In genomic region chr9:136623016-136623848, GRCh38 we compare ENCODE assay signal across 15 cellular contexts. TPM values are rescaled to one million over a fixed set of nuclear protein-coding genes. Genes with fewer than 3 reads are reported as not detected.
DNase-seq lines count a peak whose midpoint lies in the region; ATAC-seq lines count a peak whose summit lies in the region.
"Had no signal": no experiment of that assay in that cellular context is flagged by ENCODE, and none has a peak within 500 bp of the region (broad histone marks: within the 10 kb centered on the region; RNA-seq: fewer than 3 reads in every experiment).

No MANE protein-coding gene starts in this region.

- H2BK12ac ChIP-seq in neuronal stem cell (ENCODE audit: low read length): peak overlapping the region; percentile 75

- H4K91ac ChIP-seq in neuronal stem cell (ENCODE audit: low read depth, low read length, poor library complexity): peak overlapping the region; percentile 86

- H3K4me3 ChIP-seq in BLaER1 treated with 17β-estradiol and CSF1 and Interleukin-3, amounts not matched to agents 10 nM and 100 nM: peak overlapping the region in 1 of 10 experiments; percentile 25; a peak in 2 of 20 replicates
- H3K4me3 ChIP-seq in neuronal stem cell (ENCODE audit: low read length in 2 of 2): no peak overlapping the region
- H3K4me3 ChIP-seq: neural progenitor cell had no signal

- peaks cover 82 to 100% (median 99%) of the 10 kb centered on the region in 10 experiments for H3K4me1 ChIP-seq in BLaER1 treated with 17β-estradiol and CSF1 and Interleukin-3, amounts not matched to agents 10 nM and 100 nM
- H3K4me1 ChIP-seq in neuronal stem cell (ENCODE audit: control insufficient read depth in 2 of 2, insufficient read depth in 1 of 2, low read depth in 1 of 2, low read length in 2 of 2): peaks cover 17 to 41% of the 10 kb centered on the region in 2 donors

- peak overlapping the region; percentile 88 for H3K18ac ChIP-seq in neuronal stem cell (ENCODE audit: low read length)

- peak overlapping the region in 9 of 11 experiments; percentile 32 to 85 (median 76); a peak in 18 of 22 replicates for H3K27ac ChIP-seq in BLaER1 treated with 17β-estradiol and CSF1 and Interleukin-3, amounts not matched to agents 10 nM and 100 nM
- peak overlapping the region; percentile 14 for H3K27ac ChIP-seq in KOPT-K1 (ENCODE audit: low read depth, low read length, poor library complexity, severe bottlenecking)
- H3K27ac ChIP-seq in neuronal stem cell (replicated peaks; ENCODE audit: low read length): no peak overlapping the region
- H3K27ac ChIP-seq: neural progenitor cell had no signal

- no peak overlapping the region for H2AFZ ChIP-seq in neuronal stem cell (ENCODE audit: low read length)
- H2AFZ ChIP-seq: neural progenitor cell had no signal

- peaks cover 0 to 19% (median 0%) of the 10 kb centered on the region in 11 experiments; a peak in 4 of 22 replicates for H4K20me1 ChIP-seq in BLaER1 treated with 17β-estradiol and CSF1 and Interleukin-3, amounts not matched to agents 10 nM and 100 nM

- peaks cover 53% of the 10 kb centered on the region for H3K4me1 Mint-ChIP-seq in dendritic cell treated with granulocyte-macrophage colony-stimulating factor and Interleukin-4, amounts not matched to agents 40 ng/mL and 50 ng/mL, for 4 days (ENCODE audit: low read depth)
- peaks cover 30 to 42% of the 10 kb centered on the region in 2 donors for H3K4me1 Mint-ChIP-seq in stimulated activated naive B cell treated with anti-CD40 and anti-IgM and Interleukin-4, amounts not matched to agents 10 μg/mL and 1 μg/mL and 100 μg/mL, for 72 hours

- no peak overlapping the region for H3K14ac ChIP-seq in neuronal stem cell (ENCODE audit: low read length)

- no peaks in the 10 kb centered on the region for H3K36me3 Mint-ChIP-seq in dendritic cell treated with granulocyte-macrophage colony-stimulating factor and Interleukin-4, amounts not matched to agents 40 ng/mL and 50 ng/mL, for 4 days (ENCODE audit: low read depth)
- H3K36me3 Mint-ChIP-seq in stimulated activated naive B cell treated with anti-CD40 and anti-IgM and Interleukin-4, amounts not matched to agents 10 μg/mL and 1 μg/mL and 100 μg/mL, for 72 hours: no peaks in the 10 kb centered on the region
- H3K36me3 Mint-ChIP-seq: neural progenitor cell had no signal

- H3K36me3 ChIP-seq in BLaER1 treated with 17β-estradiol and CSF1 and Interleukin-3, amounts not matched to agents 10 nM and 100 nM: no peaks in the 10 kb centered on the region
- no peaks in the 10 kb centered on the region for H3K36me3 ChIP-seq in KOPT-K1 (ENCODE audit: insufficient read depth, low read length)
- H3K36me3 ChIP-seq in neuronal stem cell (replicated peaks in 1 of 2; ENCODE audit: control insufficient read depth in 2 of 2, insufficient read depth in 2 of 2, low read length in 2 of 2): no peaks in the 10 kb centered on the region
- H3K36me3 ChIP-seq: neural progenitor cell had no signal

- H3K4ac ChIP-seq in neuronal stem cell (ENCODE audit: low read length): peak overlapping the region; percentile 66

- no CpG with 5 or more reads among the region's 19 CpGs for WGBS in neuronal stem cell (ENCODE audit: extremely low coverage in 2 of 2, insufficient read length in 2 of 2, insufficient replicate concordance in 1 of 2), 2 donors

- H2AK5ac ChIP-seq in neuronal stem cell (ENCODE audit: low read depth, low read length): peak overlapping the region; percentile 100

- peak overlapping the region; percentile 57 for H3K27ac Mint-ChIP-seq in dendritic cell treated with granulocyte-macrophage colony-stimulating factor and Interleukin-4, amounts not matched to agents 40 ng/mL and 50 ng/mL, for 4 days
- H3K27ac Mint-ChIP-seq in stimulated activated naive B cell treated with anti-CD40 and anti-IgM and Interleukin-4, amounts not matched to agents 10 μg/mL and 1 μg/mL and 100 μg/mL, for 72 hours: no peak overlapping the region
- H3K27ac Mint-ChIP-seq: stimulated activated naive CD8-positive, alpha-beta T cell treated with anti-CD3 and anti-CD28 coated beads, Interleukin-15, Interleukin-2, amounts not matched to agents 100 ng/mL and 50 ng/mL, for 24 hours had no signal

- H3K9me3 Mint-ChIP-seq in dendritic cell treated with granulocyte-macrophage colony-stimulating factor and Interleukin-4, amounts not matched to agents 40 ng/mL and 50 ng/mL, for 4 days: no peaks in the 10 kb centered on the region
- H3K9me3 Mint-ChIP-seq in stimulated activated naive B cell treated with anti-CD40 and anti-IgM and Interleukin-4, amounts not matched to agents 10 μg/mL and 1 μg/mL and 100 μg/mL, for 72 hours: no peaks in the 10 kb centered on the region
- H3K9me3 Mint-ChIP-seq: neural progenitor cell; stimulated activated naive CD8-positive, alpha-beta T cell treated with anti-CD3 and anti-CD28 coated beads, Interleukin-15, Interleukin-2, amounts not matched to agents 100 ng/mL and 50 ng/mL, for 24 hours had no signal

- peaks cover 0 to 44% (median 24%) of the 10 kb centered on the region in 11 experiments; a peak in 16 of 22 replicates for H3K27me3 ChIP-seq in BLaER1 treated with 17β-estradiol and CSF1 and Interleukin-3, amounts not matched to agents 10 nM and 100 nM
- H3K27me3 ChIP-seq in neuronal stem cell (ENCODE audit: control insufficient read depth in 3 of 3, insufficient read depth in 3 of 3, low read depth in 1 of 3, low read length in 3 of 3): no peaks in the 10 kb centered on the region
- H3K27me3 ChIP-seq: neural progenitor cell had no signal

- peak overlapping the region; percentile 43 for H3K23ac ChIP-seq in neuronal stem cell (ENCODE audit: low read depth, low read length, poor library complexity)

- peak overlapping the region; percentile 87 for H2BK5ac ChIP-seq in neuronal stem cell (ENCODE audit: low read length)

- no peak for DNase-seq in neuronal stem cell (ENCODE audit: low spot score)
- no peak for DNase-seq in LoVo (ENCODE audit: low spot score)
- no peak for DNase-seq in NCI-H526 treated with DMSO at 0.1 percent for 48 hours (lab: John Stamatoyannopoulos, UW)
- DNase-seq in stimulated activated naive B cell treated with anti-CD40 and anti-IgM and Interleukin-4, amounts not matched to agents 10 μg/mL and 1 μg/mL and 100 μg/mL, for 72 hours: no peak
- DNase-seq: activated CD4-positive, alpha-beta T cell treated with anti-CD3 and anti-CD28 coated beads for 48 hours; aorta; Karpas-422; kidney glomerular epithelial cell; NCI-H1417 treated with DMSO at 0.1 percent for 48 hours had no signal

- H3K9me3 ChIP-seq in BLaER1 treated with 17β-estradiol and CSF1 and Interleukin-3, amounts not matched to agents 10 nM and 100 nM (replicated peaks in 1 of 11): no peaks in the 10 kb centered on the region
- no peaks in the 10 kb centered on the region for H3K9me3 ChIP-seq in KOPT-K1 (ENCODE audit: insufficient read depth, low read length, poor library complexity, severe bottlenecking)
- no peaks in the 10 kb centered on the region for H3K9me3 ChIP-seq in neuronal stem cell (replicated peaks in 1 of 2; ENCODE audit: control insufficient read depth in 2 of 2, insufficient read depth in 1 of 2, low read depth in 1 of 2, low read length in 2 of 2)

- intact Hi-C loops in dendritic cell treated with granulocyte-macrophage colony-stimulating factor and Interleukin-4, amounts not matched to agents 40 ng/mL and 50 ng/mL, for 4 days (cut with micrococcal nuclease): no loop called here

- peak overlapping the region; percentile 100 for H2BK15ac ChIP-seq in neuronal stem cell (ENCODE audit: low read length)

- peak overlapping the region; percentile 82 to 99 (median 91) for H3K4me2 ChIP-seq in BLaER1 treated with 17β-estradiol and CSF1 and Interleukin-3, amounts not matched to agents 10 nM and 100 nM
- H3K4me2 ChIP-seq in neuronal stem cell (ENCODE audit: insufficient read depth, low read length, poor library complexity, severe bottlenecking): no peak overlapping the region
- H3K4me2 ChIP-seq: neural progenitor cell had no signal

- peak overlapping the region in 10 of 11 experiments; percentile 25 to 73 (median 65); a peak in 18 of 22 replicates for H3K9ac ChIP-seq in BLaER1 treated with 17β-estradiol and CSF1 and Interleukin-3, amounts not matched to agents 10 nM and 100 nM
- H3K9ac ChIP-seq in neuronal stem cell (ENCODE audit: low read depth, low read length, poor library complexity): peak overlapping the region; percentile 17
- H3K9ac ChIP-seq: neural progenitor cell had no signal

- no peak overlapping the region for H4K8ac ChIP-seq in neuronal stem cell (ENCODE audit: low read depth, low read length)

- no peak overlapping the region for H3K4me3 Mint-ChIP-seq in dendritic cell treated with granulocyte-macrophage colony-stimulating factor and Interleukin-4, amounts not matched to agents 40 ng/mL and 50 ng/mL, for 4 days
- H3K4me3 Mint-ChIP-seq in stimulated activated naive B cell treated with anti-CD40 and anti-IgM and Interleukin-4, amounts not matched to agents 10 μg/mL and 1 μg/mL and 100 μg/mL, for 72 hours: no peak overlapping the region
- H3K4me3 Mint-ChIP-seq: neural progenitor cell; stimulated activated naive CD8-positive, alpha-beta T cell treated with anti-CD3 and anti-CD28 coated beads, Interleukin-15, Interleukin-2, amounts not matched to agents 100 ng/mL and 50 ng/mL, for 24 hours had no signal

- no peak for ATAC-seq in HG02884 (IDR thresholded peaks at IDR 0.05; ENCODE audit: unreplicated experiment)
- ATAC-seq in stimulated activated naive B cell treated with anti-CD40 and anti-IgM and Interleukin-4, amounts not matched to agents 10 μg/mL and 1 μg/mL and 100 μg/mL, for 72 hours (replicated peaks): no peak

- H2BK120ac ChIP-seq in neuronal stem cell (ENCODE audit: low read depth, low read length): peak overlapping the region; percentile 96

- H3K27me3 Mint-ChIP-seq in dendritic cell treated with granulocyte-macrophage colony-stimulating factor and Interleukin-4, amounts not matched to agents 40 ng/mL and 50 ng/mL, for 4 days: peaks cover 51% of the 10 kb centered on the region
- H3K27me3 Mint-ChIP-seq in stimulated activated naive B cell treated with anti-CD40 and anti-IgM and Interleukin-4, amounts not matched to agents 10 μg/mL and 1 μg/mL and 100 μg/mL, for 72 hours: peaks cover 23 to 36% of the 10 kb centered on the region in 2 donors
- H3K27me3 Mint-ChIP-seq: stimulated activated naive CD8-positive, alpha-beta T cell treated with anti-CD3 and anti-CD28 coated beads, Interleukin-15, Interleukin-2, amounts not matched to agents 100 ng/mL and 50 ng/mL, for 24 hours had no signal

- H3K79me1 ChIP-seq in neuronal stem cell (ENCODE audit: low read depth, low read length): no peaks in the 10 kb centered on the region

RNA-seq across cellular contexts. Expression of gene EGFL7, which starts 39.5 kb away (rescaled TPM):
- 33.1 TPM for polyA plus RNA-seq in neuronal stem cell (2013, experiment 1 of 2)
- 32.0 TPM for polyA plus RNA-seq in neuronal stem cell (2013, experiment 2 of 2)
